8 cellular contexts compared by ENCODE assay signal in the genomic region with DNA sequence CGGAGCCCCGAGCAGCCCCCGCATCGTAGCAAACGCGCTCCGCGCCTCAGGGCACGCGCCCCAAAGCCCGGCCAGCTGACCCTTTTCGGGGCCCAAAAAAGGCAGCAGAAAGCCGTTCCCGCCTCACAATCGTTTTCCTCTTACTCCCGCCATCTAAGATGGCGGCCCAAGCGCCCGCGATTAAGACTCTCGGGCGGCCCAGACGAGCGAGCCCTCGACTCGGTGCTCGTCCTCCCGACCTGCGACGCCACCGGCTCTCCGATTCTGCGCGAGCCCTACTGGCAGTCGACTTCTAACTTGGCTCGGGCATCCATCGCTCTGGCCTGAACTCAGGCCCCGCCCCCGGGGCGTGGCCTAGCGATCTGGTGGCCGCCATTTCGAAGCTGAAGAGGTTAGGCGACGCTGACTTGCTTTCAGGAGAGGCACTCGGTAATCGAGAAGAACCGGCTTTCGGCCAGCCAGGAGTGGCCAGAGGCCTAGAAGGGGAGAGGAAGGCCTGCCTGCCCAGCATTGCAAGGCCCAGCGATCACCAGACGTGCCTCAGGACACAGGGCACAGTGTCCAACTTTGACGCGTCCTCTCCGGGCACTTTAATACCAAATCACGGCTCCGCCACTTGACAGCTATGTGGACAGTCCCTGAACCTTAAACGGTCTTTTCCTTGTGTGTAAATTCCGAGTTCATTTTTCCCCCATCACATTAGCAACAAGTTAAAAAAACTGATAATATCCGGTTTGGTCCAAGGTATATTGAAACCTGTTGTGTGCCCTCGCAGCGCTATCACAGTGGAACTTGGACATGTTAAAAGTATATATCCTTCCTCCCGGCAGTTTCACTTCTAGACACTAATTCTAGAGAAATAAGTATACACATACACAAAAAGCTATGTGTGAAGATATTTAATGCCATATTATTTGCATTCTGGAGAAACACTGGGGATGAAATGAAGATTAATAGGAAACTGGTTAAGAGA. TPM values are rescaled to one million over a fixed set of nuclear protein-coding genes. Genes with fewer than 3 reads are reported as not detected.
A peak's percentile ranks its signal among the peaks of the same experiment; 100 is the strongest.
DNase-seq lines count a peak whose midpoint lies in the region; ATAC-seq, FAIRE-seq and TF ChIP-seq lines count a peak whose summit lies in the region.

Gene RAF1 (minus strand): TSS at position 182 of the 973 bp plus-strand sequence. CDS start 45,396 bp downstream, outside the sequence.

- no peaks in the 10 kb centered on the region for H3K36me3 ChIP-seq in bronchial epithelial cell (ENCODE audit: control insufficient read depth, insufficient read depth, low read length)
- H3K36me3 ChIP-seq in smooth muscle cell (ENCODE audit: low read depth) = no peaks in the 10 kb centered on the region

- peak within 1 kb of the TSS; percentile 96 for H3K4me2 ChIP-seq in smooth muscle cell

- H3K9ac ChIP-seq in smooth muscle cell (ENCODE audit: low read depth) = peak within 1 kb of the TSS; percentile 96

- peaks cover 11% of the 10 kb centered on the region for H3F3A ChIP-seq in smooth muscle cell (ENCODE audit: low read depth)

- DNase-seq in AG04449 (ENCODE audit: low read depth, low spot score) = peak; percentile 86
- DNase-seq in NCI-H2227 treated with DMSO at 0.1 percent for 48 hours (lab: John Stamatoyannopoulos, UW) = peak; percentile 89
- DNase-seq in bronchial epithelial cell (ENCODE audit: low read depth) = peak; percentile 95
- peak; percentile 97 for DNase-seq in iPS-NIHi11 (ENCODE audit: low spot score)
- DNase-seq in smooth muscle cell (lab: John Stamatoyannopoulos, UW; ENCODE audit: unreplicated experiment) = peak; percentile 89

- peaks cover 39% of the 10 kb centered on the region for H4K20me1 ChIP-seq in smooth muscle cell (ENCODE audit: low read depth)

- POLR2A ChIA-PET in AG04449 (lab: Yijun Ruan, JAX) = interaction anchor here (1.0 to 1.4 kb wide), 3 partner anchors 16 to 55 kb away, joined by 3 to 6 read pairs (median 3); no protein-coding TSS in a partner anchor

- ATAC-seq in GM18907 (IDR thresholded peaks at IDR 0.05; ENCODE audit: unreplicated experiment) = peak; percentile 95
- peak; percentile 91 for ATAC-seq in HG03159 (IDR thresholded peaks at IDR 0.05; ENCODE audit: unreplicated experiment)

- H3K27me3 ChIP-seq in bronchial epithelial cell (ENCODE audit: control insufficient read depth, insufficient read depth, low read length) (no peaks in the 10 kb centered on the region), smooth muscle cell (ENCODE audit: low read depth) (no peaks in the 10 kb centered on the region)

- CTCF ChIA-PET in AG04449 (lab: Yijun Ruan, JAX) = interaction anchor here (0.6 to 1.3 kb wide), 3 partner anchors 57 to 178 kb away, joined by 3 to 5 read pairs (median 4); no protein-coding TSS in a partner anchor

- H3K27ac ChIP-seq in smooth muscle cell (ENCODE audit: low read depth) = peak within 1 kb of the TSS; percentile 97

- H3K79me2 ChIP-seq in smooth muscle cell (ENCODE audit: low read depth) = peaks cover 41% of the 10 kb centered on the region

- H3K9me3 ChIP-seq in smooth muscle cell (replicated peaks; ENCODE audit: low read depth) = no peaks in the 10 kb centered on the region

- 7% methylated on average over 61 of the region's 62 CpGs for WGBS in smooth muscle cell (ENCODE audit: low lambda C conversion rate)

- peak; percentile 23 for TF ChIP-seq CTCF in AG04449 (IDR thresholded peaks at IDR 0.05; ENCODE audit: insufficient read depth, low read length, missing control alignments)
- no peak for TF ChIP-seq CTCF in WI38 (IDR thresholded peaks at IDR 0.05; ENCODE audit: low read depth, low read length)
- TF ChIP-seq CTCF in bronchial epithelial cell (IDR thresholded peaks at IDR 0.05; ENCODE audit: insufficient read depth, low read length, severe bottlenecking) = no peak
- no peak for TF ChIP-seq CTCF in smooth muscle cell (IDR thresholded peaks at IDR 0.05; ENCODE audit: borderline replicate concordance, insufficient read depth, poor library complexity, severe bottlenecking)

- H3K4me3 ChIP-seq in AG04449 (ENCODE audit: low read depth, low read length) (peak within 1 kb of the TSS; percentile 96), WI38 (ENCODE audit: low read depth, low read length) (peak within 1 kb of the TSS; percentile 97), bronchial epithelial cell (ENCODE audit: low read depth, low read length) (peak within 1 kb of the TSS; percentile 98), smooth muscle cell (peak within 1 kb of the TSS; percentile 76)

- H3K4me1 ChIP-seq in smooth muscle cell (ENCODE audit: low read depth) = peaks cover 34% of the 10 kb centered on the region

- H2AFZ ChIP-seq in smooth muscle cell (ENCODE audit: low read depth) = peak within 1 kb of the TSS; percentile 83

- FAIRE-seq in bronchial epithelial cell (lab: Jason Lieb, UNC) = no peak

RNA-seq across cellular contexts. Expression of gene RAF1, which starts in this region (rescaled TPM):
- total RNA-seq in bronchial epithelial cell (83.5 and 95.2 TPM in 2 replicates), smooth muscle cell (72.2 and 75.4 TPM in 2 replicates)
- 48.4 and 54.0 TPM in 2 replicates for polyA plus RNA-seq in smooth muscle cell

Comparison
In these comparisons a context has a peak if more than half of its experiments do, and no peak if none do; other contexts are left out.
1. Peak in every context shown above with its lines: DNase-seq, ATAC-seq, H3K4me3 ChIP-seq and H3K27ac ChIP-seq.